ENCODE assay signal across 1 cellular context in the genomic region with DNA sequence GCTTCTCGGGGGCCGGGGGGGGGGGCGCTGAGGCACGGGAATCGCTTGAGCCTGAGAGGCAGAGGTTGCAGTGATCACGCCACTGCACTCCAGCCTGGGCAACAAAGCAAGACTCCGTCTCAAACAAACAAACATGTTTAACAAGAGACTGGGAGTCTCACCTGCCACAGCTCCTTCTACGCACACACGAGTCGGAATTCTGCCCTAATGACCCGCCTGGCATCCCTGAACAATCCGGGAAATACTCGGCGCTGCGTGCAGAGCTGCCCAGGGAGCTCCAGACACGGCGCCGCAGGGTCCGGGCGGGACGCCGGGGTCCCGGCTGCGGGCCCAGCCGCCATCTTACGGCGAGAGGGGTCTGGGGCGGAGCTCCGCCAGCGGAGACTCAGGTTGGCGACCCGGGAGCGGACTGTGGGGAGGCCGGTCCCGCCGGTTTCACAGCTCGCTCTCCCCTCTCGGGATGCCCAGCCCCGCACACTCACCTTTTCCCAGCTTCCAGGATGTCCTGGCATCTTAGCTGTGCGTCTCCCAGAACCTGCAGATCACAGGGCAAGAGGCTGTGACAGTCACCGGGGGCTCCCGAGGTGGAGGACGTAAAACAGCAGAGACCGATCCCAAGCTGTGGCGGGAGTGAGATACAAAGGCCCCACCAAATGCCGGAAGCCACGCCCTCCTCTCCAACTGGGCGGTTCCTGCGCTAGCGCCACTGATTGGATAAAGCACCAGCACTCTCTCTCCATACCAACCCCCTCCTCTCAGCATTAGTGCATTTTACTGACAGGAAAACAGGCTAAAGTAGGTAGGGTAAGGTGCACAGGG.
TF ChIP-seq lines count a peak whose summit lies in the region.

No MANE protein-coding gene starts in this region.

TF ChIP-seq in HEK293, 187 proteins besides CTCF, POLR2A, EP300 and RAD21 (continued from another document):
- TF ChIP-seq, protein P1, sequence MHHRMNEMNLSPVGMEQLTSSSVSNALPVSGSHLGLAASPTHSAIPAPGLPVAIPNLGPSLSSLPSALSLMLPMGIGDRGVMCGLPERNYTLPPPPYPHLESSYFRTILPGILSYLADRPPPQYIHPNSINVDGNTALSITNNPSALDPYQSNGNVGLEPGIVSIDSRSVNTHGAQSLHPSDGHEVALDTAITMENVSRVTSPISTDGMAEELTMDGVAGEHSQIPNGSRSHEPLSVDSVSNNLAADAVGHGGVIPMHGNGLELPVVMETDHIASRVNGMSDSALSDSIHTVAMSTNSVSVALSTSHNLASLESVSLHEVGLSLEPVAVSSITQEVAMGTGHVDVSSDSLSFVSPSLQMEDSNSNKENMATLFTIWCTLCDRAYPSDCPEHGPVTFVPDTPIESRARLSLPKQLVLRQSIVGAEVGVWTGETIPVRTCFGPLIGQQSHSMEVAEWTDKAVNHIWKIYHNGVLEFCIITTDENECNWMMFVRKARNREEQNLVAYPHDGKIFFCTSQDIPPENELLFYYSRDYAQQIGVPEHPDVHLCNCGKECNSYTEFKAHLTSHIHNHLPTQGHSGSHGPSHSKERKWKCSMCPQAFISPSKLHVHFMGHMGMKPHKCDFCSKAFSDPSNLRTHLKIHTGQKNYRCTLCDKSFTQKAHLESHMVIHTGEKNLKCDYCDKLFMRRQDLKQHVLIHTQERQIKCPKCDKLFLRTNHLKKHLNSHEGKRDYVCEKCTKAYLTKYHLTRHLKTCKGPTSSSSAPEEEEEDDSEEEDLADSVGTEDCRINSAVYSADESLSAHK (tag by site-specific recombination; IDR thresholded peaks at IDR 0.05) = no peak
- TF ChIP-seq SETDB1 (IDR thresholded peaks at IDR 0.05; ENCODE audit: insufficient read length, low read length) (no peak), KLF1 (tag by site-specific recombination; IDR thresholded peaks at IDR 0.05) (peak; percentile 53; the same call in 1 of the 2 replicates), BCL11A (tag by site-specific recombination; IDR thresholded peaks at IDR 0.05; ENCODE audit: low read depth) (no peak), ZNF138 (tag by site-specific recombination; IDR thresholded peaks at IDR 0.05; ENCODE audit: borderline replicate concordance) (no peak), ZNF837 (tag by site-specific recombination; IDR thresholded peaks at IDR 0.05) (no peak), ZNF24 (tag by site-specific recombination; IDR thresholded peaks at IDR 0.05) (no peak), ZNF10 (tag by site-specific recombination; IDR thresholded peaks at IDR 0.05) (no peak), ZNF621 (tag by site-specific recombination; IDR thresholded peaks at IDR 0.05) (no peak), ZNF132 (tag by site-specific recombination; IDR thresholded peaks at IDR 0.05; ENCODE audit: borderline replicate concordance) (no peak), KLF8 (tag by site-specific recombination; IDR thresholded peaks at IDR 0.05) (0 out of 2 replicates have a peak, but pooled peaks have one; percentile 33), ZBTB48 (tag by site-specific recombination; IDR thresholded peaks at IDR 0.05) (no peak), KLF10 (tag by site-specific recombination; IDR thresholded peaks at IDR 0.05) (peak; percentile 85)
- TF ChIP-seq, protein P2, sequence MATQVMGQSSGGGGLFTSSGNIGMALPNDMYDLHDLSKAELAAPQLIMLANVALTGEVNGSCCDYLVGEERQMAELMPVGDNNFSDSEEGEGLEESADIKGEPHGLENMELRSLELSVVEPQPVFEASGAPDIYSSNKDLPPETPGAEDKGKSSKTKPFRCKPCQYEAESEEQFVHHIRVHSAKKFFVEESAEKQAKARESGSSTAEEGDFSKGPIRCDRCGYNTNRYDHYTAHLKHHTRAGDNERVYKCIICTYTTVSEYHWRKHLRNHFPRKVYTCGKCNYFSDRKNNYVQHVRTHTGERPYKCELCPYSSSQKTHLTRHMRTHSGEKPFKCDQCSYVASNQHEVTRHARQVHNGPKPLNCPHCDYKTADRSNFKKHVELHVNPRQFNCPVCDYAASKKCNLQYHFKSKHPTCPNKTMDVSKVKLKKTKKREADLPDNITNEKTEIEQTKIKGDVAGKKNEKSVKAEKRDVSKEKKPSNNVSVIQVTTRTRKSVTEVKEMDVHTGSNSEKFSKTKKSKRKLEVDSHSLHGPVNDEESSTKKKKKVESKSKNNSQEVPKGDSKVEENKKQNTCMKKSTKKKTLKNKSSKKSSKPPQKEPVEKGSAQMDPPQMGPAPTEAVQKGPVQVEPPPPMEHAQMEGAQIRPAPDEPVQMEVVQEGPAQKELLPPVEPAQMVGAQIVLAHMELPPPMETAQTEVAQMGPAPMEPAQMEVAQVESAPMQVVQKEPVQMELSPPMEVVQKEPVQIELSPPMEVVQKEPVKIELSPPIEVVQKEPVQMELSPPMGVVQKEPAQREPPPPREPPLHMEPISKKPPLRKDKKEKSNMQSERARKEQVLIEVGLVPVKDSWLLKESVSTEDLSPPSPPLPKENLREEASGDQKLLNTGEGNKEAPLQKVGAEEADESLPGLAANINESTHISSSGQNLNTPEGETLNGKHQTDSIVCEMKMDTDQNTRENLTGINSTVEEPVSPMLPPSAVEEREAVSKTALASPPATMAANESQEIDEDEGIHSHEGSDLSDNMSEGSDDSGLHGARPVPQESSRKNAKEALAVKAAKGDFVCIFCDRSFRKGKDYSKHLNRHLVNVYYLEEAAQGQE (tag by site-specific recombination; IDR thresholded peaks at IDR 0.05) = no peak
- TF ChIP-seq, protein P3, sequence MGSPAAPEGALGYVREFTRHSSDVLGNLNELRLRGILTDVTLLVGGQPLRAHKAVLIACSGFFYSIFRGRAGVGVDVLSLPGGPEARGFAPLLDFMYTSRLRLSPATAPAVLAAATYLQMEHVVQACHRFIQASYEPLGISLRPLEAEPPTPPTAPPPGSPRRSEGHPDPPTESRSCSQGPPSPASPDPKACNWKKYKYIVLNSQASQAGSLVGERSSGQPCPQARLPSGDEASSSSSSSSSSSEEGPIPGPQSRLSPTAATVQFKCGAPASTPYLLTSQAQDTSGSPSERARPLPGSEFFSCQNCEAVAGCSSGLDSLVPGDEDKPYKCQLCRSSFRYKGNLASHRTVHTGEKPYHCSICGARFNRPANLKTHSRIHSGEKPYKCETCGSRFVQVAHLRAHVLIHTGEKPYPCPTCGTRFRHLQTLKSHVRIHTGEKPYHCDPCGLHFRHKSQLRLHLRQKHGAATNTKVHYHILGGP (tag by site-specific recombination; IDR thresholded peaks at IDR 0.05) = no peak
